8 cellular contexts compared by ENCODE assay signal in the genomic region with DNA sequence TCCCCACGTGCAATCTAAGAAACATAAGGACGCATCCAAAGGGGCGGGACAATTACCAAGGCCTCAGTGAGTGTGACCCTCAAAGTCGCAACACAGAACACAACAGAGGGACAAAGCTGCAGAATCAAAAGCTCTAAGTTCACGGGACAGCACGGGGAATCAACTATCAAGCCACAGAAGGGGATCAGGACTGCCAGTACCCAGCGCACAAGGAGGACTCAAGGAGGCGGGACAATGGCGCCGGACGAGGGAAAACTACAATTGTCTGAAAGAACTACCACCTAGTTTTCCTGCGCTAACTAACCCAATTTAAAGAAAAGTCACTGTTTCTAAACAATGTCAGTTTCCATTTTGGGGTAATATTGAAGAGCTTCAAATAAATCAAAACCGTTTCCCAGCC. TPM values are rescaled to one million over a fixed set of nuclear protein-coding genes. Genes with fewer than 3 reads are reported as not detected.
DNase-seq lines count a peak whose midpoint lies in the region; ATAC-seq and TF ChIP-seq lines count a peak whose summit lies in the region.

No MANE protein-coding gene starts in this region.

- H2AFZ ChIP-seq in SK-N-SH (ENCODE audit: low read depth) = peak overlapping the region; percentile 89; the same call in 1 of the 2 replicates

- H3K4me2 ChIP-seq in SK-N-SH = peak overlapping the region; percentile 93

- no peaks in the 10 kb centered on the region for H3K27me3 Mint-ChIP-seq in activated naive CD8-positive, alpha-beta T cell treated with anti-CD3 and anti-CD28 coated beads for 36 hours
- peaks cover 4 to 7% (median 6%) of the 10 kb centered on the region in 3 donors for H3K27me3 Mint-ChIP-seq in immature natural killer cell (ENCODE audit: low read depth in 3 of 3)

- H3K9ac ChIP-seq in SK-N-SH = peak overlapping the region; percentile 88; the same call in 1 of the 2 replicates

- no peaks in the 10 kb centered on the region for H3K9me2 ChIP-seq in SK-N-SH

- peaks cover 11% of the 10 kb centered on the region for H3K79me2 ChIP-seq in SK-N-SH (ENCODE audit: insufficient read depth)

- peaks cover 10% of the 10 kb centered on the region for H3K4me1 Mint-ChIP-seq in activated naive CD8-positive, alpha-beta T cell treated with anti-CD3 and anti-CD28 coated beads for 36 hours
- peaks cover 10 to 13% of the 10 kb centered on the region in 2 donors for H3K4me1 Mint-ChIP-seq in immature natural killer cell

- no peaks in the 10 kb centered on the region for H3K9me3 ChIP-seq in SK-N-SH

- H3K36me3 ChIP-seq in SK-N-SH (replicated peaks in 1 of 2; ENCODE audit: control insufficient read depth in 1 of 2, insufficient read depth in 2 of 2, low read length in 1 of 2) = no peaks in the 10 kb centered on the region

- CTCF ChIA-PET in SK-N-SH (lab: Yijun Ruan, JAX) = interaction anchor here (6.2 kb wide), 1 partner anchor 10 kb away, joined by 32 read pairs; no protein-coding TSS in a partner anchor

- no peaks in the 10 kb centered on the region for H3K27me3 ChIP-seq in SK-N-SH (ENCODE audit: insufficient read depth)

- ATAC-seq in SK-N-SH treated with all-trans-retinoic acid at 6 μM for 48 hours = no peak
- ATAC-seq in HG03521 (IDR thresholded peaks at IDR 0.05; ENCODE audit: unreplicated experiment) = no peak

- no peak for TF ChIP-seq CTCF in SK-N-SH (IDR thresholded peaks at IDR 0.05)

- H3F3A ChIP-seq in SK-N-SH (replicated peaks; ENCODE audit: insufficient read depth) = peaks cover 23% of the 10 kb centered on the region

- H4K20me1 ChIP-seq in SK-N-SH (ENCODE audit: insufficient read depth) = no peaks in the 10 kb centered on the region

- H3K27ac ChIP-seq in SK-N-SH (ENCODE audit: low read depth in 2 of 2, low read length in 1 of 2) = peak overlapping the region in 1 of 2 experiments; percentile 94; a peak in 3 of 4 replicates
- H3K27ac ChIP-seq in substantia nigra (ENCODE audit: low read depth, low read length, poor library complexity, severe bottlenecking) = peak overlapping the region; percentile 70

- POLR2A ChIA-PET in SK-N-SH (lab: Yijun Ruan, JAX) = no interaction called here

- H3K9me3 Mint-ChIP-seq in activated naive CD8-positive, alpha-beta T cell treated with anti-CD3 and anti-CD28 coated beads for 36 hours = peaks cover 3% of the 10 kb centered on the region
- no peaks in the 10 kb centered on the region for H3K9me3 Mint-ChIP-seq in immature natural killer cell

- no peak overlapping the region for H3K27ac Mint-ChIP-seq in activated naive CD8-positive, alpha-beta T cell treated with anti-CD3 and anti-CD28 coated beads for 36 hours
- peak overlapping the region; percentile 86 to 94 (median 92) for H3K27ac Mint-ChIP-seq in immature natural killer cell

- TF ChIP-seq RAD21 in SK-N-SH (IDR thresholded peaks at IDR 0.05; ENCODE audit: low read length) = no peak

- H3K36me3 Mint-ChIP-seq in activated naive CD8-positive, alpha-beta T cell treated with anti-CD3 and anti-CD28 coated beads for 36 hours = no peaks in the 10 kb centered on the region
- H3K36me3 Mint-ChIP-seq in immature natural killer cell = no peaks in the 10 kb centered on the region

- H3K4me3 Mint-ChIP-seq in activated naive CD8-positive, alpha-beta T cell treated with anti-CD3 and anti-CD28 coated beads for 36 hours = peak overlapping the region; percentile 77
- peak overlapping the region; percentile 89 to 95 (median 91) for H3K4me3 Mint-ChIP-seq in immature natural killer cell

- TF ChIP-seq EP300 in SK-N-SH (IDR thresholded peaks at IDR 0.05; ENCODE audit: borderline replicate concordance in 1 of 2, low read depth in 1 of 2, low read length in 1 of 2) = no peak

- peaks cover 4 to 13% of the 10 kb centered on the region in 2 experiments; a peak in 2 of 4 replicates for H3K4me1 ChIP-seq in SK-N-SH (ENCODE audit: control insufficient read depth in 1 of 2, insufficient read depth in 2 of 2, low read depth in 1 of 2, low read length in 1 of 2)

- no peak for DNase-seq in SK-N-SH
- no peak for DNase-seq in activated naive CD8-positive, alpha-beta T cell treated with anti-CD3 and anti-CD28 coated beads for 36 hours
- DNase-seq in immature natural killer cell = no peak
- DNase-seq in substantia nigra (lab: John Stamatoyannopoulos, UW) = no peak
- DNase-seq in nucleus accumbens (lab: John Stamatoyannopoulos, UW) = no peak
- DNase-seq in cortex of kidney (lab: John Stamatoyannopoulos, UW) = no peak

- 96% methylated on average over 13 of the region's 13 CpGs for WGBS in SK-N-SH (ENCODE audit: low lambda C conversion rate)

- peak overlapping the region; percentile 65 to 67; a peak in 3 of 4 replicates for H3K4me3 ChIP-seq in SK-N-SH (ENCODE audit: low read depth in 2 of 2, low read length in 1 of 2)

TF ChIP-seq in SK-N-SH, 30 proteins besides CTCF, POLR2A, EP300 and RAD21 (continues in another document):
- no peak for TF ChIP-seq SMC3 (IDR thresholded peaks at IDR 0.05; ENCODE audit: low read depth, low read length)
- TF ChIP-seq GATA2 (CRISPR knock-in tag; IDR thresholded peaks at IDR 0.05) = no peak
- TF ChIP-seq FOXJ3 (CRISPR knock-in tag; IDR thresholded peaks at IDR 0.05) = no peak
- no peak for TF ChIP-seq TCF12 (IDR thresholded peaks at IDR 0.05)
- TF ChIP-seq ELF1 (IDR thresholded peaks at IDR 0.05) = no peak

TF ChIP-seq in SK-N-SH treated with all-trans-retinoic acid at 6 μM for 48 hours, 23 proteins besides CTCF, POLR2A, EP300 and RAD21 (continues in another document):
- TF ChIP-seq, protein P1, sequence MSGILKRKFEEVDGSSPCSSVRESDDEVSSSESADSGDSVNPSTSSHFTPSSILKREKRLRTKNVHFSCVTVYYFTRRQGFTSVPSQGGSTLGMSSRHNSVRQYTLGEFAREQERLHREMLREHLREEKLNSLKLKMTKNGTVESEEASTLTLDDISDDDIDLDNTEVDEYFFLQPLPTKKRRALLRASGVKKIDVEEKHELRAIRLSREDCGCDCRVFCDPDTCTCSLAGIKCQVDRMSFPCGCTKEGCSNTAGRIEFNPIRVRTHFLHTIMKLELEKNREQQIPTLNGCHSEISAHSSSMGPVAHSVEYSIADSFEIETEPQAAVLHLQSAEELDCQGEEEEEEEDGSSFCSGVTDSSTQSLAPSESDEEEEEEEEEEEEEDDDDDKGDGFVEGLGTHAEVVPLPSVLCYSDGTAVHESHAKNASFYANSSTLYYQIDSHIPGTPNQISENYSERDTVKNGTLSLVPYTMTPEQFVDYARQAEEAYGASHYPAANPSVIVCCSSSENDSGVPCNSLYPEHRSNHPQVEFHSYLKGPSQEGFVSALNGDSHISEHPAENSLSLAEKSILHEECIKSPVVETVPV (CRISPR knock-in tag; IDR thresholded peaks at IDR 0.05) = no peak
- TF ChIP-seq PPARA (CRISPR knock-in tag; IDR thresholded peaks at IDR 0.05; ENCODE audit: borderline replicate concordance) (no peak), ZFP30 (CRISPR knock-in tag; IDR thresholded peaks at IDR 0.05) (no peak), ZC3H10 (CRISPR knock-in tag; IDR thresholded peaks at IDR 0.05) (no peak), TOX (CRISPR knock-in tag; IDR thresholded peaks at IDR 0.05; ENCODE audit: borderline replicate concordance) (no peak), ARNTL (CRISPR knock-in tag; IDR thresholded peaks at IDR 0.05; ENCODE audit: borderline replicate concordance, low read depth) (no peak), TCF4 (CRISPR knock-in tag; IDR thresholded peaks at IDR 0.05; ENCODE audit: borderline replicate concordance) (no peak), ZNF70 (CRISPR knock-in tag; IDR thresholded peaks at IDR 0.05) (no peak), CSDC2 (CRISPR knock-in tag; IDR thresholded peaks at IDR 0.05) (no peak), ISL1 (CRISPR knock-in tag; IDR thresholded peaks at IDR 0.05) (no peak), BACH2 (CRISPR knock-in tag; IDR thresholded peaks at IDR 0.05; ENCODE audit: borderline replicate concordance) (no peak)
- TF ChIP-seq, protein P2, sequence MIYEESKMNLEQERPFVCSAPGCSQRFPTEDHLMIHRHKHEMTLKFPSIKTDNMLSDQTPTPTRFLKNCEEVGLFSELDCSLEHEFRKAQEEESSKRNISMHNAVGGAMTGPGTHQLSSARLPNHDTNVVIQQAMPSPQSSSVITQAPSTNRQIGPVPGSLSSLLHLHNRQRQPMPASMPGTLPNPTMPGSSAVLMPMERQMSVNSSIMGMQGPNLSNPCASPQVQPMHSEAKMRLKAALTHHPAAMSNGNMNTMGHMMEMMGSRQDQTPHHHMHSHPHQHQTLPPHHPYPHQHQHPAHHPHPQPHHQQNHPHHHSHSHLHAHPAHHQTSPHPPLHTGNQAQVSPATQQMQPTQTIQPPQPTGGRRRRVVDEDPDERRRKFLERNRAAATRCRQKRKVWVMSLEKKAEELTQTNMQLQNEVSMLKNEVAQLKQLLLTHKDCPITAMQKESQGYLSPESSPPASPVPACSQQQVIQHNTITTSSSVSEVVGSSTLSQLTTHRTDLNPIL (CRISPR knock-in tag; IDR thresholded peaks at IDR 0.05; ENCODE audit: low read depth) = no peak

RNA-seq across cellular contexts. Expression of a gene that starts 1.3 kb away (rescaled TPM):
- polyA plus RNA-seq in SK-N-SH (2012; rRNA removed) = 7.6 and 8.3 TPM in 2 replicates
- polyA plus RNA-seq in SK-N-SH (2012; cell fraction: cytosol; rRNA removed) = 2.8 and 6.0 TPM in 2 replicates
- 12.1 and 12.9 TPM in 2 replicates for polyA plus RNA-seq in SK-N-SH (2012; cell fraction: nucleus; rRNA removed)
- total RNA-seq in activated naive CD8-positive, alpha-beta T cell treated with anti-CD3 and anti-CD28 coated beads for 36 hours = 1 to 10 TPM in 1 of 2 experiments, under 1 TPM in 1; 0.82 to 1.3 TPM
- 1 to 10 TPM in 1 of 3 donors, under 1 TPM in 2; 0.38 to 2.6 (median 0.83) TPM for polyA plus RNA-seq in immature natural killer cell

RNA-seq across cellular contexts. Expression of a gene that starts 29.3 kb away (rescaled TPM):
- polyA plus RNA-seq in SK-N-SH (2012; rRNA removed) (51.5 and 64.3 TPM in 2 replicates), immature natural killer cell (10 to 100 TPM; 59.0 to 71.6 (median 61.7) TPM)
- polyA plus RNA-seq in SK-N-SH (2012; cell fraction: cytosol; rRNA removed) = 69.5 and 78.4 TPM in 2 replicates
- polyA plus RNA-seq in SK-N-SH (2012; cell fraction: nucleus; rRNA removed) = 30.8 and 40.1 TPM in 2 replicates
- total RNA-seq in activated naive CD8-positive, alpha-beta T cell treated with anti-CD3 and anti-CD28 coated beads for 36 hours = 100 to 1,000 TPM; 183 to 184 TPM

RNA-seq across cellular contexts. Expression of a gene that starts 38.3 kb away (rescaled TPM):
- 36.5 and 43.9 TPM in 2 replicates for polyA plus RNA-seq in SK-N-SH (2012; rRNA removed)
- 16.4 and 29.5 TPM in 2 replicates for polyA plus RNA-seq in SK-N-SH (2012; cell fraction: cytosol; rRNA removed)
- polyA plus RNA-seq in SK-N-SH (2012; cell fraction: nucleus; rRNA removed) = 68.2 and 69.8 TPM in 2 replicates
- total RNA-seq in activated naive CD8-positive, alpha-beta T cell treated with anti-CD3 and anti-CD28 coated beads for 36 hours = 10 to 100 TPM; 20.5 to 20.8 TPM
- polyA plus RNA-seq in immature natural killer cell = 10 to 100 TPM; 25.5 to 37.9 (median 37.3) TPM

RNA-seq across cellular contexts. Expression of a gene that starts 38.5 kb away (rescaled TPM):
- 29.2 and 49.5 TPM in 2 replicates for polyA plus RNA-seq in SK-N-SH (2012; rRNA removed)
- polyA plus RNA-seq in SK-N-SH (2012; cell fraction: cytosol; rRNA removed) = 24.5 and 30.6 TPM in 2 replicates
- 89.9 and 151 TPM in 2 replicates for polyA plus RNA-seq in SK-N-SH (2012; cell fraction: nucleus; rRNA removed)
- 100 to 1,000 TPM; 189 to 190 TPM for total RNA-seq in activated naive CD8-positive, alpha-beta T cell treated with anti-CD3 and anti-CD28 coated beads for 36 hours
- 10 to 100 TPM in 1 of 3 donors, 1 to 10 TPM in 2; 5.0 to 11.9 (median 7.3) TPM for polyA plus RNA-seq in immature natural killer cell
